Comparison of ENCODE assay signal across 1 cellular context in the genomic region with DNA sequence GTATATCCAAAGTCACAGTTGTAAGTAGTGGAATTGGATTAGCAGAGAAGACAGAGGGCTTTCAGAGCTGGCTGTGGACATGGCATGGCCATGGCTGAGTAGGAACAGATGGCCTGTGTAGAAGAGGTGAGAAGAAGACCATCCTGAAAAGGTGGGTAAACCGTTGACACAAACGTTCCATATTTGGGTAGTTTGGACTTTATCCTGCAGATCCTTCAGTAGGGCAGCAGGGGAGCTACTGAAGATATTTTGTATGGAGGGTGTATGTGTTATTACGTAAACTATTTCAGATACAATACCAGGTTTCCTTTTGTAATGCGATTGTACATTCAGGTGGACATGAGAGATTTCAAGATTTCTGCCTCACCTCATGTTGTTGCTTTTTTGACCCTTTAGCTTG.
TF ChIP-seq lines count a peak whose summit lies in the region.

No MANE protein-coding gene starts in this region.

TF ChIP-seq in A549, 52 proteins besides CTCF, POLR2A, EP300 and RAD21 (continued from another document):
- TF ChIP-seq FOSB (CRISPR knock-in tag; IDR thresholded peaks at IDR 0.05) = no peak
- no peak for TF ChIP-seq NR3C1 (IDR thresholded peaks at IDR 0.05)
